21 cellular contexts compared by ENCODE assay signal in genomic region chr15:74347757-74348250, GRCh38. TPM values are rescaled to one million over a fixed set of nuclear protein-coding genes. Genes with fewer than 3 reads are reported as not detected.
DNase-seq lines count a peak whose midpoint lies in the region; ATAC-seq, FAIRE-seq and TF ChIP-seq lines count a peak whose summit lies in the region.
"Had no signal": no experiment of that assay in that cellular context is flagged by ENCODE, and none has a peak within 500 bp of the region (broad histone marks: within the 10 kb centered on the region; RNA-seq: fewer than 3 reads in every experiment).

No MANE protein-coding gene starts in this region.

- peaks cover 0 to 5% (median 0%) of the 10 kb centered on the region in 3 experiments for H3K27me3 ChIP-seq in neuronal stem cell (ENCODE audit: control insufficient read depth in 3 of 3, insufficient read depth in 3 of 3, low read depth in 1 of 3, low read length in 3 of 3)

- peak overlapping the region; percentile 53 for H3K27ac Mint-ChIP-seq in stimulated activated naive CD8-positive, alpha-beta T cell treated with anti-CD3 and anti-CD28 coated beads, Interleukin-15, Interleukin-2, amounts not matched to agents 100 ng/mL and 50 ng/mL, for 24 hours
- peak overlapping the region in 1 of 2 donors; percentile 44 for H3K27ac Mint-ChIP-seq in stimulated activated naive CD8-positive, alpha-beta T cell treated with anti-CD3 and anti-CD28 coated beads, Interleukin-15, amount 100 ng/mL, for 72 hours
- H3K27ac Mint-ChIP-seq: GM23338 had no signal

- intact Hi-C loops in kidney (cut with DNase I), result no loop called here

- H4K8ac ChIP-seq in neuronal stem cell (ENCODE audit: low read depth, low read length), result no peak overlapping the region

- H2AK5ac ChIP-seq in neuronal stem cell (ENCODE audit: low read depth, low read length), result peak overlapping the region; percentile 15

- no peak overlapping the region for H3K27ac ChIP-seq in kidney (ENCODE audit: low read depth in 2 of 2, low read length in 2 of 2)
- no peak overlapping the region for H3K27ac ChIP-seq in neuronal stem cell (replicated peaks; ENCODE audit: low read length)

- H3K9me3 Mint-ChIP-seq in stimulated activated naive CD8-positive, alpha-beta T cell treated with anti-CD3 and anti-CD28 coated beads, Interleukin-15, Interleukin-2, amounts not matched to agents 100 ng/mL and 50 ng/mL, for 24 hours, result peaks cover 3% of the 10 kb centered on the region
- H3K9me3 Mint-ChIP-seq in stimulated activated naive CD8-positive, alpha-beta T cell treated with anti-CD3 and anti-CD28 coated beads, Interleukin-15, amount 100 ng/mL, for 72 hours, result no peaks in the 10 kb centered on the region
- H3K9me3 Mint-ChIP-seq: CD4-positive, alpha-beta memory T cell had no signal

- no peak for ATAC-seq in stimulated activated naive CD8-positive, alpha-beta T cell treated with anti-CD3 and anti-CD28 coated beads, Interleukin-15, amount 100 ng/mL, for 72 hours
- ATAC-seq in HG03280 (IDR thresholded peaks at IDR 0.05; ENCODE audit: unreplicated experiment), result no peak
- ATAC-seq: GM23338, HCT116 had no signal

- H3K4me3 Mint-ChIP-seq in stimulated activated naive CD8-positive, alpha-beta T cell treated with anti-CD3 and anti-CD28 coated beads, Interleukin-15, Interleukin-2, amounts not matched to agents 100 ng/mL and 50 ng/mL, for 24 hours, result no peak overlapping the region
- H3K4me3 Mint-ChIP-seq in stimulated activated naive CD8-positive, alpha-beta T cell treated with anti-CD3 and anti-CD28 coated beads, Interleukin-15, amount 100 ng/mL, for 72 hours, result no peak overlapping the region
- H3K4me3 Mint-ChIP-seq: CD4-positive, alpha-beta memory T cell; GM23338; H9 had no signal

- FAIRE-seq in kidney (lab: Jason Lieb, UNC), result no peak
- FAIRE-seq: GM12891, GM18507 had no signal

- H3K4ac ChIP-seq in neuronal stem cell (ENCODE audit: low read length), result no peak overlapping the region

- no peaks in the 10 kb centered on the region for H3K4me1 ChIP-seq in kidney (ENCODE audit: control insufficient read depth in 1 of 2, insufficient read depth in 1 of 2, low read depth in 1 of 2, low read length in 2 of 2)
- H3K4me1 ChIP-seq in neuronal stem cell (ENCODE audit: control insufficient read depth in 2 of 2, insufficient read depth in 1 of 2, low read depth in 1 of 2, low read length in 2 of 2), result peaks cover 2 to 6% of the 10 kb centered on the region in 2 donors

- H2BK5ac ChIP-seq in neuronal stem cell (ENCODE audit: low read length), result no peak overlapping the region

- peaks cover 10% of the 10 kb centered on the region for H3K27me3 Mint-ChIP-seq in stimulated activated naive CD8-positive, alpha-beta T cell treated with anti-CD3 and anti-CD28 coated beads, Interleukin-15, Interleukin-2, amounts not matched to agents 100 ng/mL and 50 ng/mL, for 24 hours
- H3K27me3 Mint-ChIP-seq in stimulated activated naive CD8-positive, alpha-beta T cell treated with anti-CD3 and anti-CD28 coated beads, Interleukin-15, amount 100 ng/mL, for 72 hours, result peaks cover 9% of the 10 kb centered on the region

- H3K9ac ChIP-seq in kidney (ENCODE audit: low read length in 2 of 2) (no peak overlapping the region), neuronal stem cell (ENCODE audit: low read depth, low read length, poor library complexity) (no peak overlapping the region)

- no peak overlapping the region for H3K14ac ChIP-seq in neuronal stem cell (ENCODE audit: low read length)

- H3K23ac ChIP-seq in neuronal stem cell (ENCODE audit: low read depth, low read length, poor library complexity), result no peak overlapping the region

- no peak for DNase-seq in stimulated activated naive CD8-positive, alpha-beta T cell treated with anti-CD3 and anti-CD28 coated beads, Interleukin-15, amount 100 ng/mL, for 72 hours
- DNase-seq in kidney, result peak; percentile 19
- DNase-seq in neuronal stem cell (ENCODE audit: low spot score), result no peak
- no peak for DNase-seq in NCI-H2107 treated with DMSO at 0.1 percent for 48 hours (lab: John Stamatoyannopoulos, UW; ENCODE audit: unreplicated experiment)
- DNase-seq: C1 segment of cervical spinal cord; Calu3; CD4-positive, alpha-beta memory T cell; COR-L47; DMS53; DMS79 treated with DMSO at 0.1 percent for 48 hours; GF-D8; H9 had no signal

- no peak overlapping the region for H3K18ac ChIP-seq in neuronal stem cell (ENCODE audit: low read length)

- H3K4me3 ChIP-seq in kidney (ENCODE audit: low read length in 2 of 2) (no peak overlapping the region), neuronal stem cell (ENCODE audit: low read length in 2 of 2) (no peak overlapping the region)
- H3K4me3 ChIP-seq: GM23338 had no signal

- H2AFZ ChIP-seq in neuronal stem cell (ENCODE audit: low read length), result no peak overlapping the region
- H2AFZ ChIP-seq: GM23338 had no signal

- no peak overlapping the region for H4K91ac ChIP-seq in neuronal stem cell (ENCODE audit: low read depth, low read length, poor library complexity)

- WGBS in neuronal stem cell (ENCODE audit: extremely low coverage in 2 of 2, insufficient read length in 2 of 2, insufficient replicate concordance in 1 of 2), 2 donors, result no CpG with 5 or more reads among the region's 13 CpGs

- no peaks in the 10 kb centered on the region for H3K36me3 Mint-ChIP-seq in stimulated activated naive CD8-positive, alpha-beta T cell treated with anti-CD3 and anti-CD28 coated beads, Interleukin-15, Interleukin-2, amounts not matched to agents 100 ng/mL and 50 ng/mL, for 24 hours (ENCODE audit: low read depth)
- H3K36me3 Mint-ChIP-seq: CD4-positive, alpha-beta memory T cell had no signal

- TF ChIP-seq CTCF in kidney (IDR thresholded peaks at IDR 0.05; ENCODE audit: borderline replicate concordance, extremely low read depth, insufficient read depth), result no peak

- peaks cover 17% of the 10 kb centered on the region for H3K4me1 Mint-ChIP-seq in stimulated activated naive CD8-positive, alpha-beta T cell treated with anti-CD3 and anti-CD28 coated beads, Interleukin-15, Interleukin-2, amounts not matched to agents 100 ng/mL and 50 ng/mL, for 24 hours (ENCODE audit: low read depth)
- H3K4me1 Mint-ChIP-seq in stimulated activated naive CD8-positive, alpha-beta T cell treated with anti-CD3 and anti-CD28 coated beads, Interleukin-15, amount 100 ng/mL, for 72 hours, result peaks cover 9% of the 10 kb centered on the region
- H3K4me1 Mint-ChIP-seq: CD4-positive, alpha-beta memory T cell had no signal

- H3K9me3 ChIP-seq in kidney (ENCODE audit: control insufficient read depth in 1 of 2, low read length in 2 of 2), result no peaks in the 10 kb centered on the region
- peaks cover 0 to 4% of the 10 kb centered on the region in 2 donors for H3K9me3 ChIP-seq in neuronal stem cell (replicated peaks in 1 of 2; ENCODE audit: control insufficient read depth in 2 of 2, insufficient read depth in 1 of 2, low read depth in 1 of 2, low read length in 2 of 2)

- H3K4me2 ChIP-seq in neuronal stem cell (ENCODE audit: insufficient read depth, low read length, poor library complexity, severe bottlenecking), result no peak overlapping the region
- H3K4me2 ChIP-seq: GM23338 had no signal

- H2BK120ac ChIP-seq in neuronal stem cell (ENCODE audit: low read depth, low read length), result no peak overlapping the region

- H3K36me3 ChIP-seq in kidney (ENCODE audit: control insufficient read depth in 1 of 2, insufficient read depth in 2 of 2, low read length in 2 of 2), result no peaks in the 10 kb centered on the region
- H3K36me3 ChIP-seq in neuronal stem cell (replicated peaks in 1 of 2; ENCODE audit: control insufficient read depth in 2 of 2, insufficient read depth in 2 of 2, low read length in 2 of 2), result no peaks in the 10 kb centered on the region

- no peaks in the 10 kb centered on the region for H3K79me1 ChIP-seq in neuronal stem cell (ENCODE audit: low read depth, low read length)

- no peak overlapping the region for H2BK12ac ChIP-seq in neuronal stem cell (ENCODE audit: low read length)

- no peak overlapping the region for H2BK15ac ChIP-seq in neuronal stem cell (ENCODE audit: low read length)

RNA-seq across cellular contexts. Expression of gene CYP11A1, which starts 19.6 kb away (rescaled TPM):
- 0.13 TPM for total RNA-seq in kidney
- 2.7 TPM for polyA plus RNA-seq in kidney (ENCODE audit: insufficient read depth, low read depth, low replicate concordance)
- polyA plus RNA-seq in neuronal stem cell (2013, experiment 1 of 2), result 0.77 TPM
- 0.80 TPM for polyA plus RNA-seq in neuronal stem cell (2013, experiment 2 of 2)
- total RNA-seq: A673; Calu3; CD4-positive, alpha-beta memory T cell; G401; H4 had no signal
- polyA plus RNA-seq: CD4-positive, alpha-beta memory T cell had no signal
